18 cellular contexts compared by ENCODE assay signal in the genomic region with DNA sequence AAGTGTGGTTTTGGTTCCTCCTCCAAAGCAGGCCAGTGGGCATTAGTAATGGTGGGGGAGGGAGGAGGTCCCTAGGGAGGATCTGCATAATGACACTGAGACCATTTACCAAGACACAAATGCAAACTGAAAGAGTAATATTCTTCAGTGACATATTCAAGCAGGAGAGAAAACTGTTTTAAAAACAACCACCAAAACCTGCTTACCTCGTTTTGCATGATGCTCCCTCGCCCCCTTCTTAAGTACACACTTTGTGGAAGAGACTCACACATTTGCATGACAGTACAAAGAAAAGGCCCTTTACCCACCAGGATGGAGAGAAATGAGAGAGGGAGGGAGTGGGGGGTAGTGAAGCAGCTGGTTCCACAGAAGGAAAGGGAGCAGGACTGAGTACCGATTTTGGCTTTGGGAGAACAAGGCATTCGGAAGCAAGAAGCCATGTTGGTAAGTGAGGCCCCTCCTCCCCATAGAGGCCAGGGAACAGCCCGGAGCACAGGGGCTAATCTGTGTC. TPM values are rescaled to one million over a fixed set of nuclear protein-coding genes. Genes with fewer than 3 reads are reported as not detected.
DNase-seq lines count a peak whose midpoint lies in the region; ATAC-seq, FAIRE-seq and TF ChIP-seq lines count a peak whose summit lies in the region.
"Had no signal": no experiment of that assay in that cellular context is flagged by ENCODE, and none has a peak within 500 bp of the region (broad histone marks: within the 10 kb centered on the region; RNA-seq: fewer than 3 reads in every experiment).

No MANE protein-coding gene starts in this region.

- no peaks in the 10 kb centered on the region for H3K36me3 ChIP-seq in endodermal cell (ENCODE audit: control insufficient read depth, insufficient read depth, low read length)
- H3K36me3 ChIP-seq: adrenal gland, cardiac muscle cell, heart right ventricle, right lobe of liver, SJCRH30 had no signal

- no peaks in the 10 kb centered on the region for H3K27me3 Mint-ChIP-seq in endodermal cell (ENCODE audit: insufficient read depth)
- H3K27me3 Mint-ChIP-seq in stimulated activated naive CD8-positive, alpha-beta T cell treated with anti-CD3 and anti-CD28 coated beads, Interleukin-15, amount 100 ng/mL, for 72 hours = peaks cover 7% of the 10 kb centered on the region
- H3K27me3 Mint-ChIP-seq: activated B cell treated with CpG ODN at 0.5 μM for 24 hours had no signal

- no peaks in the 10 kb centered on the region for H3K9me3 ChIP-seq in endodermal cell (ENCODE audit: control insufficient read depth, low read length)
- H3K9me3 ChIP-seq: adrenal gland, heart right ventricle, right lobe of liver, SJCRH30 had no signal

- H3K9me3 Mint-ChIP-seq in endodermal cell = no peaks in the 10 kb centered on the region
- H3K9me3 Mint-ChIP-seq in stimulated activated naive CD8-positive, alpha-beta T cell treated with anti-CD3 and anti-CD28 coated beads, Interleukin-15, amount 100 ng/mL, for 72 hours = no peaks in the 10 kb centered on the region
- H3K9me3 Mint-ChIP-seq: activated B cell treated with CpG ODN at 0.5 μM for 24 hours had no signal

- no peaks in the 10 kb centered on the region for H3K27me3 ChIP-seq in endodermal cell (ENCODE audit: control insufficient read depth, insufficient read depth, low read length, poor library complexity, severe bottlenecking)
- H3K27me3 ChIP-seq: adrenal gland, cardiac muscle cell, right lobe of liver, SJCRH30 had no signal

- H3K4me1 ChIP-seq in endodermal cell (ENCODE audit: control insufficient read depth, insufficient read depth, low read length) = peaks cover 11% of the 10 kb centered on the region
- H3K4me1 ChIP-seq: adrenal gland, heart right ventricle, right lobe of liver, SJCRH30 had no signal

- ATAC-seq in GM19324 (IDR thresholded peaks at IDR 0.05; ENCODE audit: low FRiP score, unreplicated experiment) (peak; percentile 48), HG03103 (IDR thresholded peaks at IDR 0.05; ENCODE audit: low read depth, unreplicated experiment) (peak; percentile 57), left colon (no peak)
- ATAC-seq in stimulated activated naive CD8-positive, alpha-beta T cell treated with anti-CD3 and anti-CD28 coated beads, Interleukin-15, amount 100 ng/mL, for 72 hours = no peak
- ATAC-seq: heart right ventricle, right lobe of liver had no signal

- H3K27ac Mint-ChIP-seq in endodermal cell = peak overlapping the region; percentile 14
- H3K27ac Mint-ChIP-seq in stimulated activated naive CD8-positive, alpha-beta T cell treated with anti-CD3 and anti-CD28 coated beads, Interleukin-15, amount 100 ng/mL, for 72 hours = no peak overlapping the region
- H3K27ac Mint-ChIP-seq: activated B cell treated with CpG ODN at 0.5 μM for 24 hours had no signal

- DNase-seq in GM12892 (ENCODE audit: insufficient read length) (no peak), endodermal cell (peak; percentile 68), NCI-H1048 (lab: John Stamatoyannopoulos, UW) (no peak), left colon (no peak), globus pallidus (ENCODE audit: low spot score) (no peak)
- no peak for DNase-seq in stimulated activated naive CD8-positive, alpha-beta T cell treated with anti-CD3 and anti-CD28 coated beads, Interleukin-15, amount 100 ng/mL, for 72 hours
- DNase-seq: activated B cell treated with CpG ODN at 0.5 μM for 24 hours, adrenal gland, heart right ventricle, Kasumi-1, NCI-H146, NCI-H446, right lobe of liver, SJCRH30, T-helper 2 cell had no signal

- no peak for TF ChIP-seq CTCF in endodermal cell (conservative IDR thresholded peaks at IDR 0.05)

- H3K4me3 ChIP-seq in endodermal cell (ENCODE audit: low read length) = no peak overlapping the region
- H3K4me3 ChIP-seq: adrenal gland, cardiac muscle cell, heart right ventricle, right lobe of liver, SJCRH30 had no signal

- FAIRE-seq in GM12892 (lab: Jason Lieb, UNC) = peak; percentile 76

- intact Hi-C loops in left colon (cut with DNase I, micrococcal nuclease) = no loop called here

- TF ChIP-seq POLR2A in GM12892 (IDR thresholded peaks at IDR 0.05; ENCODE audit: low read depth, low read length) = no peak

- no peak overlapping the region for H3K4me3 Mint-ChIP-seq in endodermal cell
- H3K4me3 Mint-ChIP-seq in stimulated activated naive CD8-positive, alpha-beta T cell treated with anti-CD3 and anti-CD28 coated beads, Interleukin-15, amount 100 ng/mL, for 72 hours = no peak overlapping the region
- H3K4me3 Mint-ChIP-seq: activated B cell treated with CpG ODN at 0.5 μM for 24 hours had no signal

- H3K4me1 Mint-ChIP-seq in endodermal cell = peaks cover 27% of the 10 kb centered on the region
- H3K4me1 Mint-ChIP-seq in stimulated activated naive CD8-positive, alpha-beta T cell treated with anti-CD3 and anti-CD28 coated beads, Interleukin-15, amount 100 ng/mL, for 72 hours = no peaks in the 10 kb centered on the region
- H3K4me1 Mint-ChIP-seq: activated B cell treated with CpG ODN at 0.5 μM for 24 hours had no signal

- peak overlapping the region; percentile 58 for H3K27ac ChIP-seq in endodermal cell (ENCODE audit: low read depth, low read length)
- H3K27ac ChIP-seq: adrenal gland, cardiac muscle cell, heart right ventricle, right lobe of liver, SJCRH30 had no signal

- no peaks in the 10 kb centered on the region for H3K36me3 Mint-ChIP-seq in endodermal cell (ENCODE audit: low read depth)

- H3K9ac ChIP-seq in endodermal cell (ENCODE audit: extremely low read depth, low read length, poor library complexity, severe bottlenecking) = no peak overlapping the region

- whole genome bisulfite sequencing in endodermal cell (ENCODE audit: insufficient coverage in 1 of 2, insufficient read length in 1 of 2), 2 experiments = 26 to 63% methylated on average over 3 to 5 of the region's 5 CpGs

RNA-seq across cellular contexts. Expression of a gene that starts 13.0 kb away (rescaled TPM):
- not detected for polyA plus RNA-seq in GM12892 (2012; ENCODE audit: missing spikeins)
- under 1 TPM; 0.49 to 0.86 TPM for total RNA-seq in endodermal cell
- 2.0 TPM for polyA plus RNA-seq in endodermal cell (2013, experiment 1 of 2)
- 3.3 TPM for polyA plus RNA-seq in endodermal cell (2013, experiment 2 of 2)
- total RNA-seq in left colon = under 1 TPM; 0.06 to 0.11 TPM
- total RNA-seq: activated B cell treated with CpG ODN at 0.5 μM for 24 hours, SJCRH30 had no signal

Comparison
In these comparisons a context has a peak if more than half of its experiments do, and no peak if none do; other contexts are left out.
1. ATAC-seq: peak in GM19324 (single experiment) and HG03103 (single experiment); none in left colon (single experiment) and stimulated activated naive CD8-positive, alpha-beta T cell treated with anti-CD3 and anti-CD28 coated beads, Interleukin-15, amount 100 ng/mL, for 72 hours (single experiment).